Comparison of ENCODE assay signal across 11 cellular contexts in the genomic region with DNA sequence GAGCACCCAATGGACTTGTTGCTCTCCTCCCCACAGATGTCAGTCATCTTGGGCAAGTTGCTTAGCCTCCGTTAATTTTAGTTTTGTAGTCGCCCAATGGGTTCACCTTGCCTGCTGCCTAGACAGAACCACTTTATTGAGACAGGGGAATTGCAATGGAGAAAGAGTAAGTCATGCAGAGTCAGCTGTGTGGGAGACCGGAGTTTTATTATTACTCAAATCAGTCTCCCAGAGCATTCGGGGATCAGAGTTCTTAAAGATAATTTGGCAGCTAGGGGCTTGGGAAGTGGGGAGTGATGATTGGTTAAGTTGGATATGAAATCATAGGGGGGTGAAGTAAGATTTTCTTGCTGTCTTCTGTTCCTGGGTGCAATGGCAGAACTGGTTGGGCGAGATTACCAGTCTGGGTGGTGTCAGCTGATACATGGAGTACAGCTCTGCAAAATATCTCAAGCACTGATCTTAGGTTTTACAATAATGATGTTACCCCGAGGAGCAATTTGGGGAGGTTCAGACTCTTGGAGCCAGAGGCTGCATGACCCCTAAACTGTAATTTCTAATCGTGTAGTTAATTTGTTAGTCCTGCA. TPM values are rescaled to one million over a fixed set of nuclear protein-coding genes. Genes with fewer than 3 reads are reported as not detected.
DNase-seq lines count a peak whose midpoint lies in the region; ATAC-seq and TF ChIP-seq lines count a peak whose summit lies in the region.
"Had no signal": no experiment of that assay in that cellular context is flagged by ENCODE, and none has a peak within 500 bp of the region (broad histone marks: within the 10 kb centered on the region; RNA-seq: fewer than 3 reads in every experiment).

No MANE protein-coding gene starts in this region.

- TF ChIP-seq CTCF in HFFc6 (IDR thresholded peaks at IDR 0.05) (no peak), activated B cell treated with CpG ODN at 0.5 μM for 24 hours (IDR thresholded peaks at IDR 0.05) (no peak)

- peak overlapping the region; percentile 73 to 89 (median 85) for H3K4me2 ChIP-seq in BLaER1 treated with 17β-estradiol and CSF1 and Interleukin-3, amounts not matched to agents 10 nM and 100 nM

- H3K36me3 Mint-ChIP-seq in HFFc6 (ENCODE audit: low read depth) (peaks cover 35% of the 10 kb centered on the region), activated B cell treated with CpG ODN at 0.5 μM for 24 hours (ENCODE audit: low read depth) (peaks cover 80% of the 10 kb centered on the region), immature natural killer cell (peaks cover 12 to 32% (median 17%) of the 10 kb centered on the region in 3 donors)

- peaks cover 81% of the 10 kb centered on the region for H3K4me1 Mint-ChIP-seq in HFFc6 (ENCODE audit: low read depth)
- peaks cover 97% of the 10 kb centered on the region for H3K4me1 Mint-ChIP-seq in activated B cell treated with CpG ODN at 0.5 μM for 24 hours
- peaks cover 97 to 100% of the 10 kb centered on the region in 2 donors for H3K4me1 Mint-ChIP-seq in immature natural killer cell

- peak overlapping the region in 10 of 11 experiments; percentile 41 to 80 (median 57); a peak in 20 of 22 replicates for H3K27ac ChIP-seq in BLaER1 treated with 17β-estradiol and CSF1 and Interleukin-3, amounts not matched to agents 10 nM and 100 nM
- H3K27ac ChIP-seq: C4-2B, pancreas had no signal

- H3K4me3 Mint-ChIP-seq in HFFc6 (peak overlapping the region; percentile 15; the same call in 1 of the 2 replicates), activated B cell treated with CpG ODN at 0.5 μM for 24 hours (peak overlapping the region; percentile 49), immature natural killer cell (peak overlapping the region; percentile 83 to 90 (median 85))

- POLR2A ChIA-PET in activated B cell treated with CpG ODN at 0.5 μM for 24 hours (lab: Charles Lee), result interaction anchor here (0.6 to 6.6 kb wide), 9 partner anchors 9 to 186 kb away, joined by 3 to 154 read pairs (median 9); a partner anchor contains a TSS

- peak overlapping the region; percentile 91 for H3K27ac Mint-ChIP-seq in HFFc6
- peak overlapping the region; percentile 98 for H3K27ac Mint-ChIP-seq in activated B cell treated with CpG ODN at 0.5 μM for 24 hours
- peak overlapping the region; percentile 95 to 100 (median 100) for H3K27ac Mint-ChIP-seq in immature natural killer cell

- H3K4me3 ChIP-seq in BLaER1 treated with 17β-estradiol and CSF1 and Interleukin-3, amounts not matched to agents 10 nM and 100 nM, result peak overlapping the region in 7 of 10 experiments; percentile 3 to 44 (median 37); a peak in 10 of 20 replicates
- H3K4me3 ChIP-seq: pancreas had no signal

- DNase-seq in HFFc6, result no peak
- no peak for DNase-seq in activated B cell treated with CpG ODN at 0.5 μM for 24 hours
- no peak for DNase-seq in immature natural killer cell
- no peak for DNase-seq in kidney tubule cell (ENCODE audit: low spot score)
- no peak for DNase-seq in NCI-H1092 (lab: John Stamatoyannopoulos, UW)
- DNase-seq: NCI-H2171 treated with DMSO at 0.1 percent for 48 hours had no signal

- peaks cover 0 to 53% (median 0%) of the 10 kb centered on the region in 11 experiments; a peak in 5 of 22 replicates for H3K27me3 ChIP-seq in BLaER1 treated with 17β-estradiol and CSF1 and Interleukin-3, amounts not matched to agents 10 nM and 100 nM
- H3K27me3 ChIP-seq: pancreas had no signal

- H3K27me3 Mint-ChIP-seq in HFFc6 (ENCODE audit: insufficient read depth), result peaks cover 5% of the 10 kb centered on the region
- H3K27me3 Mint-ChIP-seq in activated B cell treated with CpG ODN at 0.5 μM for 24 hours, result no peaks in the 10 kb centered on the region
- peaks cover 30 to 43% (median 32%) of the 10 kb centered on the region in 3 donors for H3K27me3 Mint-ChIP-seq in immature natural killer cell (ENCODE audit: low read depth in 3 of 3)

- H3K9me3 ChIP-seq in BLaER1 treated with 17β-estradiol and CSF1 and Interleukin-3, amounts not matched to agents 10 nM and 100 nM (replicated peaks in 1 of 11), result no peaks in the 10 kb centered on the region
- H3K9me3 ChIP-seq: pancreas had no signal

- intact Hi-C loops in activated B cell treated with CpG ODN at 0.5 μM for 24 hours (cut with micrococcal nuclease), result loop anchor here (1.0 to 10.0 kb wide), 9 partner anchors 8 to 1594 kb away; a partner anchor contains a TSS

- CTCF ChIA-PET in activated B cell treated with CpG ODN at 0.5 μM for 24 hours (lab: Charles Lee), result interaction anchor here (1.3 to 1.7 kb wide), 3 partner anchors 10 to 228 kb away, joined by 3 to 6 read pairs (median 4); a partner anchor contains a TSS

- no peak for ATAC-seq in activated B cell treated with CpG ODN at 0.5 μM for 24 hours (ENCODE audit: low read depth)
- ATAC-seq in HG03095 (IDR thresholded peaks at IDR 0.05; ENCODE audit: unreplicated experiment), result no peak
- no peak for ATAC-seq in GM21367 (IDR thresholded peaks at IDR 0.05; ENCODE audit: unreplicated experiment)

- H3K36me3 ChIP-seq in BLaER1 treated with 17β-estradiol and CSF1 and Interleukin-3, amounts not matched to agents 10 nM and 100 nM, result peaks cover 0 to 90% (median 65%) of the 10 kb centered on the region in 11 experiments; a peak in 18 of 22 replicates
- H3K36me3 ChIP-seq: pancreas had no signal

- H3K9me3 Mint-ChIP-seq in HFFc6 (no peaks in the 10 kb centered on the region), activated B cell treated with CpG ODN at 0.5 μM for 24 hours (peaks cover 2% of the 10 kb centered on the region), immature natural killer cell (no peaks in the 10 kb centered on the region)

- peaks cover 65 to 95% (median 90%) of the 10 kb centered on the region in 10 experiments for H3K4me1 ChIP-seq in BLaER1 treated with 17β-estradiol and CSF1 and Interleukin-3, amounts not matched to agents 10 nM and 100 nM
- H3K4me1 ChIP-seq: pancreas had no signal

- peaks cover 39 to 99% (median 74%) of the 10 kb centered on the region in 11 experiments; a peak in 20 of 22 replicates for H4K20me1 ChIP-seq in BLaER1 treated with 17β-estradiol and CSF1 and Interleukin-3, amounts not matched to agents 10 nM and 100 nM

- H3K9ac ChIP-seq in BLaER1 treated with 17β-estradiol and CSF1 and Interleukin-3, amounts not matched to agents 10 nM and 100 nM, result peak overlapping the region in 7 of 11 experiments; percentile 4 to 49 (median 19); a peak in 8 of 22 replicates

RNA-seq across cellular contexts. Expression of a gene that starts 50.2 kb away (rescaled TPM):
- total RNA-seq in HFFc6 (2021; fragmentation: NEBNext Ultra II Directional; extraction: Animal tissue kit (Norgen Biotek cat#: 25700)), result 10 to 100 TPM; 78.2 to 98.5 (median 88.6) TPM
- total RNA-seq in activated B cell treated with CpG ODN at 0.5 μM for 24 hours, result 283 and 314 TPM in 2 replicates
- polyA plus RNA-seq in immature natural killer cell, result 100 to 1,000 TPM; 173 to 234 (median 210) TPM

Comparison
In these comparisons a context has a peak if more than half of its experiments do, and no peak if none do; other contexts are left out.
1. H3K4me3 Mint-ChIP-seq: peak in every context shown above with its lines; median percentile 85 in immature natural killer cell; 49 in activated B cell treated with CpG ODN at 0.5 μM for 24 hours; 15 in HFFc6.